ENCODE assay signal across 21 cellular contexts in genomic region chr6:41494212-41495115, GRCh38. TPM values are rescaled to one million over a fixed set of nuclear protein-coding genes. Genes with fewer than 3 reads are reported as not detected.
DNase-seq lines count a peak whose midpoint lies in the region; ATAC-seq and TF ChIP-seq lines count a peak whose summit lies in the region.
"Had no signal": no experiment of that assay in that cellular context is flagged by ENCODE, and none has a peak within 500 bp of the region (broad histone marks: within the 10 kb centered on the region; RNA-seq: fewer than 3 reads in every experiment).

No MANE protein-coding gene starts in this region.

- H3K4me3 Mint-ChIP-seq in mesothelial cell of epicardium, result peak overlapping the region; percentile 24
- H3K4me3 Mint-ChIP-seq: CD4-positive, alpha-beta memory T cell; central memory CD8-positive, alpha-beta T cell; stimulated activated naive B cell treated with anti-CD40 and anti-IgM and Interleukin-4, amounts not matched to agents 10 μg/mL and 1 μg/mL and 100 μg/mL, for 72 hours had no signal

- DNase-seq in EH (ENCODE audit: low read depth) (peak; percentile 11), NCI-H82 (lab: John Stamatoyannopoulos, UW) (peak; percentile 74), ecto neural progenitor cell (ENCODE audit: low spot score) (peak; percentile 78), mesothelial cell of epicardium (ENCODE audit: low spot score in 2 of 2, unreplicated experiment in 2 of 2) (no peak), EL (no peak)
- DNase-seq: ACHN; activated effector memory CD4-positive, alpha-beta T cell treated with Interleukin-2 at 50 U/mL for 16 hours; amniotic stem cell; CD4-positive, alpha-beta memory T cell; GM23248; heart right ventricle; kidney glomerular epithelial cell; NCI-H748 treated with DMSO at 0.1 percent for 48 hours; SK-N-SH; stimulated activated naive B cell treated with anti-CD40 and anti-IgM and Interleukin-4, amounts not matched to agents 10 μg/mL and 1 μg/mL and 100 μg/mL, for 72 hours; T1000; transverse colon had no signal

- TF ChIP-seq CTCF in mesothelial cell of epicardium (IDR thresholded peaks at IDR 0.05; ENCODE audit: unreplicated experiment), result no peak

- H3K36me3 Mint-ChIP-seq in mesothelial cell of epicardium, result no peaks in the 10 kb centered on the region
- H3K36me3 Mint-ChIP-seq: CD4-positive, alpha-beta memory T cell; stimulated activated naive B cell treated with anti-CD40 and anti-IgM and Interleukin-4, amounts not matched to agents 10 μg/mL and 1 μg/mL and 100 μg/mL, for 72 hours had no signal

- no peaks in the 10 kb centered on the region for H3K27me3 Mint-ChIP-seq in mesothelial cell of epicardium (ENCODE audit: low read depth)

- ATAC-seq in GM19035 (IDR thresholded peaks at IDR 0.05; ENCODE audit: unreplicated experiment), result no peak
- ATAC-seq in HG03457 (IDR thresholded peaks at IDR 0.05; ENCODE audit: unreplicated experiment), result no peak
- ATAC-seq in HG02588 (IDR thresholded peaks at IDR 0.05; ENCODE audit: unreplicated experiment), result no peak
- ATAC-seq: heart right ventricle; stimulated activated naive B cell treated with anti-CD40 and anti-IgM and Interleukin-4, amounts not matched to agents 10 μg/mL and 1 μg/mL and 100 μg/mL, for 72 hours had no signal

- H3K4me1 Mint-ChIP-seq in mesothelial cell of epicardium, result peaks cover 65% of the 10 kb centered on the region

- no peaks in the 10 kb centered on the region for H3K9me3 Mint-ChIP-seq in mesothelial cell of epicardium
- H3K9me3 Mint-ChIP-seq: CD4-positive, alpha-beta memory T cell; central memory CD8-positive, alpha-beta T cell; stimulated activated naive B cell treated with anti-CD40 and anti-IgM and Interleukin-4, amounts not matched to agents 10 μg/mL and 1 μg/mL and 100 μg/mL, for 72 hours had no signal

- H3K27ac Mint-ChIP-seq in mesothelial cell of epicardium, result peak overlapping the region; percentile 31
- H3K27ac Mint-ChIP-seq: stimulated activated naive B cell treated with anti-CD40 and anti-IgM and Interleukin-4, amounts not matched to agents 10 μg/mL and 1 μg/mL and 100 μg/mL, for 72 hours had no signal

RNA-seq across cellular contexts. Expression of gene FOXP4, which starts 51.7 kb away (rescaled TPM):
- total RNA-seq in mesothelial cell of epicardium, result 85.1 to 91.0 TPM (median 87.9 TPM) in 3 replicates

Comparison
In these comparisons a context has a peak if more than half of its experiments do, and no peak if none do; other contexts are left out.
1. DNase-seq: peak in EH (single experiment), NCI-H82 (single experiment) and ecto neural progenitor cell (single experiment); none in mesothelial cell of epicardium (0 of 2) and EL (single experiment).